ENCODE assay signal across 2 cellular contexts in genomic region chr15:79944625-79945024, GRCh38.
TF ChIP-seq lines count a peak whose summit lies in the region.

No MANE protein-coding gene starts in this region.

TF ChIP-seq in IMR-90, 13 proteins besides CTCF, POLR2A, EP300 and RAD21:
- TF ChIP-seq CHD1 (IDR thresholded peaks at IDR 0.05; ENCODE audit: low read depth, low read length), result no peak
- no peak for TF ChIP-seq BHLHE40 (IDR thresholded peaks at IDR 0.05; ENCODE audit: low read depth, low read length)
- peak; percentile 86 for TF ChIP-seq RFX5 (IDR thresholded peaks at IDR 0.05; ENCODE audit: low read depth, low read length)

TF ChIP-seq in GM12878, 131 proteins besides CTCF, POLR2A, EP300 and RAD21:
- peak; percentile 23; the same call in 1 of the 2 replicates for TF ChIP-seq CREM (IDR thresholded peaks at IDR 0.05; ENCODE audit: low read depth)
- peak; percentile 94 for TF ChIP-seq RFX5 (IDR thresholded peaks at IDR 0.05; ENCODE audit: low read depth, low read length)
- TF ChIP-seq, protein P1, sequence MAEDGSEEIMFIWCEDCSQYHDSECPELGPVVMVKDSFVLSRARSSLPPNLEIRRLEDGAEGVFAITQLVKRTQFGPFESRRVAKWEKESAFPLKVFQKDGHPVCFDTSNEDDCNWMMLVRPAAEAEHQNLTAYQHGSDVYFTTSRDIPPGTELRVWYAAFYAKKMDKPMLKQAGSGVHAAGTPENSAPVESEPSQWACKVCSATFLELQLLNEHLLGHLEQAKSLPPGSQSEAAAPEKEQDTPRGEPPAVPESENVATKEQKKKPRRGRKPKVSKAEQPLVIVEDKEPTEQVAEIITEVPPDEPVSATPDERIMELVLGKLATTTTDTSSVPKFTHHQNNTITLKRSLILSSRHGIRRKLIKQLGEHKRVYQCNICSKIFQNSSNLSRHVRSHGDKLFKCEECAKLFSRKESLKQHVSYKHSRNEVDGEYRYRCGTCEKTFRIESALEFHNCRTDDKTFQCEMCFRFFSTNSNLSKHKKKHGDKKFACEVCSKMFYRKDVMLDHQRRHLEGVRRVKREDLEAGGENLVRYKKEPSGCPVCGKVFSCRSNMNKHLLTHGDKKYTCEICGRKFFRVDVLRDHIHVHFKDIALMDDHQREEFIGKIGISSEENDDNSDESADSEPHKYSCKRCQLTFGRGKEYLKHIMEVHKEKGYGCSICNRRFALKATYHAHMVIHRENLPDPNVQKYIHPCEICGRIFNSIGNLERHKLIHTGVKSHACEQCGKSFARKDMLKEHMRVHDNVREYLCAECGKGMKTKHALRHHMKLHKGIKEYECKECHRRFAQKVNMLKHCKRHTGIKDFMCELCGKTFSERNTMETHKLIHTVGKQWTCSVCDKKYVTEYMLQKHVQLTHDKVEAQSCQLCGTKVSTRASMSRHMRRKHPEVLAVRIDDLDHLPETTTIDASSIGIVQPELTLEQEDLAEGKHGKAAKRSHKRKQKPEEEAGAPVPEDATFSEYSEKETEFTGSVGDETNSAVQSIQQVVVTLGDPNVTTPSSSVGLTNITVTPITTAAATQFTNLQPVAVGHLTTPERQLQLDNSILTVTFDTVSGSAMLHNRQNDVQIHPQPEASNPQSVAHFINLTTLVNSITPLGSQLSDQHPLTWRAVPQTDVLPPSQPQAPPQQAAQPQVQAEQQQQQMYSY (CRISPR knock-in tag; IDR thresholded peaks at IDR 0.05), result no peak
- TF ChIP-seq CREB1 (IDR thresholded peaks at IDR 0.05; ENCODE audit: low read depth), result peak; percentile 56; the same call in 1 of the 2 replicates
- no peak for TF ChIP-seq SRF (IDR thresholded peaks at IDR 0.05; ENCODE audit: low read depth in 2 of 2, low read length in 2 of 2)
- TF ChIP-seq, protein P2, sequence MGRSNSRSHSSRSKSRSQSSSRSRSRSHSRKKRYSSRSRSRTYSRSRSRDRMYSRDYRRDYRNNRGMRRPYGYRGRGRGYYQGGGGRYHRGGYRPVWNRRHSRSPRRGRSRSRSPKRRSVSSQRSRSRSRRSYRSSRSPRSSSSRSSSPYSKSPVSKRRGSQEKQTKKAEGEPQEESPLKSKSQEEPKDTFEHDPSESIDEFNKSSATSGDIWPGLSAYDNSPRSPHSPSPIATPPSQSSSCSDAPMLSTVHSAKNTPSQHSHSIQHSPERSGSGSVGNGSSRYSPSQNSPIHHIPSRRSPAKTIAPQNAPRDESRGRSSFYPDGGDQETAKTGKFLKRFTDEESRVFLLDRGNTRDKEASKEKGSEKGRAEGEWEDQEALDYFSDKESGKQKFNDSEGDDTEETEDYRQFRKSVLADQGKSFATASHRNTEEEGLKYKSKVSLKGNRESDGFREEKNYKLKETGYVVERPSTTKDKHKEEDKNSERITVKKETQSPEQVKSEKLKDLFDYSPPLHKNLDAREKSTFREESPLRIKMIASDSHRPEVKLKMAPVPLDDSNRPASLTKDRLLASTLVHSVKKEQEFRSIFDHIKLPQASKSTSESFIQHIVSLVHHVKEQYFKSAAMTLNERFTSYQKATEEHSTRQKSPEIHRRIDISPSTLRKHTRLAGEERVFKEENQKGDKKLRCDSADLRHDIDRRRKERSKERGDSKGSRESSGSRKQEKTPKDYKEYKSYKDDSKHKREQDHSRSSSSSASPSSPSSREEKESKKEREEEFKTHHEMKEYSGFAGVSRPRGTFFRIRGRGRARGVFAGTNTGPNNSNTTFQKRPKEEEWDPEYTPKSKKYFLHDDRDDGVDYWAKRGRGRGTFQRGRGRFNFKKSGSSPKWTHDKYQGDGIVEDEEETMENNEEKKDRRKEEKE (IDR thresholded peaks at IDR 0.05), result no peak
- TF ChIP-seq PAX5 (IDR thresholded peaks at IDR 0.05; ENCODE audit: borderline replicate concordance, low read depth, low read length), result no peak
